In the genomic region with DNA sequence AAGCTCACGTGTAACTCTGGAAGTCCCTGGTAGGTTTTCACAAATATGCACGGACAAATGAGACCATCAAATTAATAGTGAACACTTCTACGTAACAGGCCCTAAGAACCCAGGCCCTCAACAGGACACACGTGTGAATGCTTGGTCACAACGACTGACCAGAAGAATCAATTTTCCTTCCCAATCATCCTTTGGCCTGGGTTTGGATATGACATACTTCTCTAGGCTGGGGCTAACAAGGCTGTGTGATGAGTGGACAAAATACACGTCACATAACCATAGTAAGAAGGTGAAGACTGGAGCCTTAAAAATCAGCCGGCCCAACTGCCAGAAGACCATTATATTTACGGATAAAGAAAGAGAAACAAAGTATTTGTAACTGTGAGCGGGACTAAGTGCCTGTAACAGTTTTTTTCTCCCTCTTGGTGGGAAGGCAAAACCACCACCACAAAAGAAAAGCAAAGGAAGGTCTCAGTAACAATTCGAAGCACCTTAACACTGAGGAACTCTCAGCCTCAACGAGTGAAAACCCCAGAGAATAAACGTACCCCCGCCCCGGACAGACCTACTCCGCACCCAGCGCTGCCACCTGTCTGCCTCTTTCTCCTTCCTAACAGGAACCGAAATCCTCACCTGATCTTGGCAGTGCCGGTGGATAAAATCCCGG, we compare ENCODE assay signal across 1 cellular context.
TF ChIP-seq lines count a peak whose summit lies in the region.

No MANE protein-coding gene starts in this region.

TF ChIP-seq in HEK293, 187 proteins besides CTCF, POLR2A, EP300 and RAD21 (continued from another document and continues in another):
- TF ChIP-seq, protein P1, sequence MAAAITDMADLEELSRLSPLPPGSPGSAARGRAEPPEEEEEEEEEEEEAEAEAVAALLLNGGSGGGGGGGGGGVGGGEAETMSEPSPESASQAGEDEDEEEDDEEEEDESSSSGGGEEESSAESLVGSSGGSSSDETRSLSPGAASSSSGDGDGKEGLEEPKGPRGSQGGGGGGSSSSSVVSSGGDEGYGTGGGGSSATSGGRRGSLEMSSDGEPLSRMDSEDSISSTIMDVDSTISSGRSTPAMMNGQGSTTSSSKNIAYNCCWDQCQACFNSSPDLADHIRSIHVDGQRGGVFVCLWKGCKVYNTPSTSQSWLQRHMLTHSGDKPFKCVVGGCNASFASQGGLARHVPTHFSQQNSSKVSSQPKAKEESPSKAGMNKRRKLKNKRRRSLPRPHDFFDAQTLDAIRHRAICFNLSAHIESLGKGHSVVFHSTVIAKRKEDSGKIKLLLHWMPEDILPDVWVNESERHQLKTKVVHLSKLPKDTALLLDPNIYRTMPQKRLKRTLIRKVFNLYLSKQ (tag by site-specific recombination; IDR thresholded peaks at IDR 0.05; ENCODE audit: borderline replicate concordance), result no peak; the same call in 1 of the 2 replicates
- TF ChIP-seq RBAK (tag by site-specific recombination; IDR thresholded peaks at IDR 0.05) (no peak), ZNF677 (tag by site-specific recombination; IDR thresholded peaks at IDR 0.05) (no peak), HOXA7 (CRISPR knock-in tag; IDR thresholded peaks at IDR 0.05; ENCODE audit: borderline replicate concordance) (no peak), ZSCAN5A (tag by site-specific recombination; IDR thresholded peaks at IDR 0.05) (no peak; the same call in 1 of the 2 replicates), SP3 (tag by site-specific recombination; IDR thresholded peaks at IDR 0.05) (no peak), ZIC2 (tag by site-specific recombination; IDR thresholded peaks at IDR 0.05) (no peak), ZFP3 (tag by site-specific recombination; IDR thresholded peaks at IDR 0.05; ENCODE audit: low read depth) (no peak), ZNF423 (tag by site-specific recombination; IDR thresholded peaks at IDR 0.05) (no peak), ZNF10 (tag by site-specific recombination; IDR thresholded peaks at IDR 0.05) (no peak), ZNF707 (tag by site-specific recombination; IDR thresholded peaks at IDR 0.05) (no peak), ZNF791 (tag by site-specific recombination; IDR thresholded peaks at IDR 0.05) (peak; percentile 40; the same call in 1 of the 2 replicates), ZNF510 (tag by site-specific recombination; IDR thresholded peaks at IDR 0.05; ENCODE audit: insufficient replicate concordance) (no peak), ZBTB26 (tag by site-specific recombination; optimal IDR thresholded peaks at IDR 0.05) (peak; percentile 32), ZNF292 (tag by site-specific recombination; IDR thresholded peaks at IDR 0.05; ENCODE audit: borderline replicate concordance, low read depth) (no peak), GLI4 (tag by site-specific recombination; IDR thresholded peaks at IDR 0.05) (no peak; the same call in 1 of the 2 replicates), ZBTB7A (tag by site-specific recombination; IDR thresholded peaks at IDR 0.05; ENCODE audit: low read depth) (no peak), ZNF792 (tag by site-specific recombination; IDR thresholded peaks at IDR 0.05) (peak; percentile 42; the same call in 1 of the 2 replicates), ZNF2 (tag by site-specific recombination; IDR thresholded peaks at IDR 0.05) (no peak; the same call in 1 of the 2 replicates), ZBTB10 (tag by site-specific recombination; IDR thresholded peaks at IDR 0.05) (peak; percentile 38; the same call in 1 of the 2 replicates), ZNF585B (tag by site-specific recombination; IDR thresholded peaks at IDR 0.05) (no peak; the same call in 1 of the 2 replicates), ZNF521 (tag by site-specific recombination; IDR thresholded peaks at IDR 0.05) (no peak), ZNF114 (tag by site-specific recombination; IDR thresholded peaks at IDR 0.05) (no peak), ZNF140 (tag by site-specific recombination; IDR thresholded peaks at IDR 0.05) (no peak), ZNF416 (tag by site-specific recombination; IDR thresholded peaks at IDR 0.05) (no peak), ZNF248 (tag by site-specific recombination; IDR thresholded peaks at IDR 0.05) (no peak), GLIS1 (tag by site-specific recombination; IDR thresholded peaks at IDR 0.05) (no peak), ZNF37A (tag by site-specific recombination; IDR thresholded peaks at IDR 0.05) (no peak), ZNF558 (tag by site-specific recombination; IDR thresholded peaks at IDR 0.05) (no peak), ZNF394 (tag by site-specific recombination; IDR thresholded peaks at IDR 0.05; ENCODE audit: borderline replicate concordance) (peak; percentile 47; the same call in 1 of the 2 replicates), ZNF24 (tag by site-specific recombination; IDR thresholded peaks at IDR 0.05) (no peak), ZBTB8A (tag by site-specific recombination; IDR thresholded peaks at IDR 0.05) (no peak), ZNF184 (tag by site-specific recombination; IDR thresholded peaks at IDR 0.05) (no peak), ZNF624 (tag by site-specific recombination; IDR thresholded peaks at IDR 0.05) (no peak), ZNF324 (tag by site-specific recombination; IDR thresholded peaks at IDR 0.05) (no peak), ZNF148 (tag by site-specific recombination; IDR thresholded peaks at IDR 0.05; ENCODE audit: borderline replicate concordance) (no peak), ZNF830 (tag by site-specific recombination; IDR thresholded peaks at IDR 0.05; ENCODE audit: low read depth) (no peak)
- TF ChIP-seq, protein P2, sequence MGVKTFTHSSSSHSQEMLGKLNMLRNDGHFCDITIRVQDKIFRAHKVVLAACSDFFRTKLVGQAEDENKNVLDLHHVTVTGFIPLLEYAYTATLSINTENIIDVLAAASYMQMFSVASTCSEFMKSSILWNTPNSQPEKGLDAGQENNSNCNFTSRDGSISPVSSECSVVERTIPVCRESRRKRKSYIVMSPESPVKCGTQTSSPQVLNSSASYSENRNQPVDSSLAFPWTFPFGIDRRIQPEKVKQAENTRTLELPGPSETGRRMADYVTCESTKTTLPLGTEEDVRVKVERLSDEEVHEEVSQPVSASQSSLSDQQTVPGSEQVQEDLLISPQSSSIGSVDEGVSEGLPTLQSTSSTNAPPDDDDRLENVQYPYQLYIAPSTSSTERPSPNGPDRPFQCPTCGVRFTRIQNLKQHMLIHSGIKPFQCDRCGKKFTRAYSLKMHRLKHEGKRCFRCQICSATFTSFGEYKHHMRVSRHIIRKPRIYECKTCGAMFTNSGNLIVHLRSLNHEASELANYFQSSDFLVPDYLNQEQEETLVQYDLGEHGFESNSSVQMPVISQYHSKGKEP (tag by site-specific recombination; IDR thresholded peaks at IDR 0.05), result no peak
- TF ChIP-seq, protein P3, sequence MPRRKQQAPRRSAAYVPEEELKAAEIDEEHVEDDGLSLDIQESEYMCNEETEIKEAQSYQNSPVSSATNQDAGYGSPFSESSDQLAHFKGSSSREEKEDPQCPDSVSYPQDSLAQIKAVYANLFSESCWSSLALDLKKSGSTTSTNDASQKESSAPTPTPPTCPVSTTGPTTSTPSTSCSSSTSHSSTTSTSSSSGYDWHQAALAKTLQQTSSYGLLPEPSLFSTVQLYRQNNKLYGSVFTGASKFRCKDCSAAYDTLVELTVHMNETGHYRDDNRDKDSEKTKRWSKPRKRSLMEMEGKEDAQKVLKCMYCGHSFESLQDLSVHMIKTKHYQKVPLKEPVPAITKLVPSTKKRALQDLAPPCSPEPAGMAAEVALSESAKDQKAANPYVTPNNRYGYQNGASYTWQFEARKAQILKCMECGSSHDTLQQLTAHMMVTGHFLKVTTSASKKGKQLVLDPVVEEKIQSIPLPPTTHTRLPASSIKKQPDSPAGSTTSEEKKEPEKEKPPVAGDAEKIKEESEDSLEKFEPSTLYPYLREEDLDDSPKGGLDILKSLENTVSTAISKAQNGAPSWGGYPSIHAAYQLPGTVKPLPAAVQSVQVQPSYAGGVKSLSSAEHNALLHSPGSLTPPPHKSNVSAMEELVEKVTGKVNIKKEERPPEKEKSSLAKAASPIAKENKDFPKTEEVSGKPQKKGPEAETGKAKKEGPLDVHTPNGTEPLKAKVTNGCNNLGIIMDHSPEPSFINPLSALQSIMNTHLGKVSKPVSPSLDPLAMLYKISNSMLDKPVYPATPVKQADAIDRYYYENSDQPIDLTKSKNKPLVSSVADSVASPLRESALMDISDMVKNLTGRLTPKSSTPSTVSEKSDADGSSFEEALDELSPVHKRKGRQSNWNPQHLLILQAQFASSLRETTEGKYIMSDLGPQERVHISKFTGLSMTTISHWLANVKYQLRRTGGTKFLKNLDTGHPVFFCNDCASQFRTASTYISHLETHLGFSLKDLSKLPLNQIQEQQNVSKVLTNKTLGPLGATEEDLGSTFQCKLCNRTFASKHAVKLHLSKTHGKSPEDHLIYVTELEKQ (tag by site-specific recombination; IDR thresholded peaks at IDR 0.05; ENCODE audit: borderline replicate concordance), result no peak
- TF ChIP-seq, protein P4, sequence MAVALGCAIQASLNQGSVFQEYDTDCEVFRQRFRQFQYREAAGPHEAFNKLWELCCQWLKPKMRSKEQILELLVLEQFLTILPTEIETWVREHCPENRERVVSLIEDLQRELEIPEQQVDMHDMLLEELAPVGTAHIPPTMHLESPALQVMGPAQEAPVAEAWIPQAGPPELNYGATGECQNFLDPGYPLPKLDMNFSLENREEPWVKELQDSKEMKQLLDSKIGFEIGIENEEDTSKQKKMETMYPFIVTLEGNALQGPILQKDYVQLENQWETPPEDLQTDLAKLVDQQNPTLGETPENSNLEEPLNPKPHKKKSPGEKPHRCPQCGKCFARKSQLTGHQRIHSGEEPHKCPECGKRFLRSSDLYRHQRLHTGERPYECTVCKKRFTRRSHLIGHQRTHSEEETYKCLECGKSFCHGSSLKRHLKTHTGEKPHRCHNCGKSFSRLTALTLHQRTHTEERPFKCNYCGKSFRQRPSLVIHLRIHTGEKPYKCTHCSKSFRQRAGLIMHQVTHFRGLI (tag by site-specific recombination; IDR thresholded peaks at IDR 0.05), result no peak
- TF ChIP-seq, protein P5, sequence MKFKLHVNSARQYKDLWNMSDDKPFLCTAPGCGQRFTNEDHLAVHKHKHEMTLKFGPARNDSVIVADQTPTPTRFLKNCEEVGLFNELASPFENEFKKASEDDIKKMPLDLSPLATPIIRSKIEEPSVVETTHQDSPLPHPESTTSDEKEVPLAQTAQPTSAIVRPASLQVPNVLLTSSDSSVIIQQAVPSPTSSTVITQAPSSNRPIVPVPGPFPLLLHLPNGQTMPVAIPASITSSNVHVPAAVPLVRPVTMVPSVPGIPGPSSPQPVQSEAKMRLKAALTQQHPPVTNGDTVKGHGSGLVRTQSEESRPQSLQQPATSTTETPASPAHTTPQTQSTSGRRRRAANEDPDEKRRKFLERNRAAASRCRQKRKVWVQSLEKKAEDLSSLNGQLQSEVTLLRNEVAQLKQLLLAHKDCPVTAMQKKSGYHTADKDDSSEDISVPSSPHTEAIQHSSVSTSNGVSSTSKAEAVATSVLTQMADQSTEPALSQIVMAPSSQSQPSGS (tag by site-specific recombination; IDR thresholded peaks at IDR 0.05; ENCODE audit: low read depth), result no peak
- TF ChIP-seq, protein P6, sequence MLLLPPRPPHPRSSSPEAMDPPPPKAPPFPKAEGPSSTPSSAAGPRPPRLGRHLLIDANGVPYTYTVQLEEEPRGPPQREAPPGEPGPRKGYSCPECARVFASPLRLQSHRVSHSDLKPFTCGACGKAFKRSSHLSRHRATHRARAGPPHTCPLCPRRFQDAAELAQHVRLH (tag by site-specific recombination; IDR thresholded peaks at IDR 0.05), result no peak
